8 cellular contexts compared by ENCODE assay signal in genomic region chr7:101094791-101095375, GRCh38. TPM values are rescaled to one million over a fixed set of nuclear protein-coding genes. Genes with fewer than 3 reads are reported as not detected.
DNase-seq lines count a peak whose midpoint lies in the region; ATAC-seq and TF ChIP-seq lines count a peak whose summit lies in the region.

No MANE protein-coding gene starts in this region.

- CTCF ChIA-PET in AG04449 (lab: Yijun Ruan, JAX) = interaction anchor here (0.6 to 7.1 kb wide), 23 partner anchors 10 to 188 kb away, joined by 3 to 55 read pairs (median 7); partner anchors contain the start of genes SERPINE1 and TRIM56

- no peaks in the 10 kb centered on the region for H3K9me3 ChIP-seq in neural progenitor cell (ENCODE audit: low read depth)

- H3K36me3 ChIP-seq in neural progenitor cell = no peaks in the 10 kb centered on the region

- no peak overlapping the region for H3K4me3 Mint-ChIP-seq in neural progenitor cell

- H3K36me3 Mint-ChIP-seq in neural progenitor cell = peaks cover 7% of the 10 kb centered on the region

- in situ Hi-C loops in GM13976 (cut with MboI; ENCODE audit: low sequenced_read_pairs, unreplicated experiment) = no loop called here
- in situ Hi-C loops in SK-MEL-5 (cut with HindIII; ENCODE audit: low pct_unique_long_range_greater_than_20kb, low sequenced_read_pairs) = no loop called here

- peaks cover 13% of the 10 kb centered on the region for H3K27me3 Mint-ChIP-seq in neural progenitor cell (ENCODE audit: insufficient read depth, low read depth)

- POLR2A ChIA-PET in AG04449 (lab: Yijun Ruan, JAX) = interaction anchor here (0.6 to 3.8 kb wide), 11 partner anchors 17 to 99 kb away, joined by 3 to 42 read pairs (median 4); partner anchors contain the start of gene SERPINE1

- no peak for ATAC-seq in GM18519 (IDR thresholded peaks at IDR 0.05; ENCODE audit: low FRiP score, unreplicated experiment)
- ATAC-seq in HG03439 (IDR thresholded peaks at IDR 0.05; ENCODE audit: unreplicated experiment) = no peak

- no peak overlapping the region for H3K4me3 ChIP-seq in AG04449 (ENCODE audit: low read depth, low read length)
- H3K4me3 ChIP-seq in neural progenitor cell = no peak overlapping the region

- H3K9ac ChIP-seq in neural progenitor cell = no peak overlapping the region

- H3K4me1 ChIP-seq in neural progenitor cell = no peaks in the 10 kb centered on the region

- H4K20me1 ChIP-seq in neural progenitor cell (ENCODE audit: low read depth) = no peaks in the 10 kb centered on the region

- peaks cover 11% of the 10 kb centered on the region for H3F3A ChIP-seq in neural progenitor cell (ENCODE audit: low read depth)

- DNase-seq in AG04449 (ENCODE audit: low read depth, low spot score) (no peak), GM13976 (ENCODE audit: low spot score) (peak; percentile 58), SK-MEL-5 (ENCODE audit: low read depth, low spot score) (peak; percentile 87), epithelial cell of prostate (ENCODE audit: low read depth, low spot score) (no peak), neural progenitor cell (ENCODE audit: low spot score) (peak; percentile 69)
- DNase-seq in stimulated activated naive CD4-positive, alpha-beta T cell treated with Interleukin-2 at 50 U/mL for 16 hours (lab: John Stamatoyannopoulos, UW) = no peak

- peak overlapping the region; percentile 42 for H3K27ac ChIP-seq in epithelial cell of prostate
- H3K27ac ChIP-seq in neural progenitor cell = no peak overlapping the region

- H2AFZ ChIP-seq in neural progenitor cell (replicated peaks) = no peak overlapping the region

- TF ChIP-seq CTCF in AG04449 (IDR thresholded peaks at IDR 0.05; ENCODE audit: insufficient read depth, low read length, missing control alignments) (peak; percentile 71), GM13976 (IDR thresholded peaks at IDR 0.05; ENCODE audit: borderline replicate concordance, control extremely low read depth, extremely low read depth, insufficient read depth, missing control alignments) (no peak), neural progenitor cell (IDR thresholded peaks at IDR 0.05) (peak; percentile 71)

- H3K4me2 ChIP-seq in neural progenitor cell = no peak overlapping the region

- H3K4me1 Mint-ChIP-seq in neural progenitor cell = peaks cover 24% of the 10 kb centered on the region

- H3K79me2 ChIP-seq in neural progenitor cell (ENCODE audit: low read depth) = no peaks in the 10 kb centered on the region

- no peak overlapping the region for H3K27ac Mint-ChIP-seq in neural progenitor cell

- H3K9me3 Mint-ChIP-seq in neural progenitor cell = peaks cover 6% of the 10 kb centered on the region

- no peaks in the 10 kb centered on the region for H3K27me3 ChIP-seq in neural progenitor cell

RNA-seq across cellular contexts. Expression of gene TRIM56, which starts 9.6 kb away (rescaled TPM):
- total RNA-seq in SK-MEL-5 (2014; rRNA removed; shearing (Covaris generic)) = 6.9 and 7.5 TPM in 2 replicates
- 14.4 and 18.2 TPM in 2 replicates for polyA plus RNA-seq in SK-MEL-5 (2015; cell fraction: cytosol; rRNA removed)
- 17.5 and 20.6 TPM in 2 replicates for polyA plus RNA-seq in SK-MEL-5 (2015; cell fraction: nucleus; rRNA removed)
- total RNA-seq in neural progenitor cell (ENCODE audit: low replicate concordance) = 1.4 and 2.3 TPM in 2 replicates

RNA-seq across cellular contexts. Expression of gene SERPINE1, which starts 32.0 kb away (rescaled TPM):
- 0.27 TPM in 1 of 2 replicates, not detected in the other for total RNA-seq in SK-MEL-5 (2014; rRNA removed; shearing (Covaris generic))
- 0.42 and 0.47 TPM in 2 replicates for polyA plus RNA-seq in SK-MEL-5 (2015; cell fraction: cytosol; rRNA removed)
- 0.36 TPM in 1 of 2 replicates, not detected in the other for polyA plus RNA-seq in SK-MEL-5 (2015; cell fraction: nucleus; rRNA removed)
- 0.03 TPM in 1 of 2 replicates, not detected in the other for total RNA-seq in neural progenitor cell (ENCODE audit: low replicate concordance)

RNA-seq across cellular contexts. Expression of gene AP1S1, which starts 59.4 kb away (rescaled TPM):
- total RNA-seq in SK-MEL-5 (2014; rRNA removed; shearing (Covaris generic)) = 329 and 367 TPM in 2 replicates
- polyA plus RNA-seq in SK-MEL-5 (2015; cell fraction: cytosol; rRNA removed) = 221 and 277 TPM in 2 replicates
- 105 and 125 TPM in 2 replicates for polyA plus RNA-seq in SK-MEL-5 (2015; cell fraction: nucleus; rRNA removed)
- 74.4 and 94.2 TPM in 2 replicates for total RNA-seq in neural progenitor cell (ENCODE audit: low replicate concordance)

Comparison
In these comparisons a context has a peak if more than half of its experiments do, and no peak if none do; other contexts are left out.
1. DNase-seq: peak in GM13976 (single experiment), SK-MEL-5 (single experiment) and neural progenitor cell (single experiment); none in AG04449 (single experiment), epithelial cell of prostate (single experiment) and stimulated activated naive CD4-positive, alpha-beta T cell treated with Interleukin-2 at 50 U/mL for 16 hours (single experiment).